In the genomic region with DNA sequence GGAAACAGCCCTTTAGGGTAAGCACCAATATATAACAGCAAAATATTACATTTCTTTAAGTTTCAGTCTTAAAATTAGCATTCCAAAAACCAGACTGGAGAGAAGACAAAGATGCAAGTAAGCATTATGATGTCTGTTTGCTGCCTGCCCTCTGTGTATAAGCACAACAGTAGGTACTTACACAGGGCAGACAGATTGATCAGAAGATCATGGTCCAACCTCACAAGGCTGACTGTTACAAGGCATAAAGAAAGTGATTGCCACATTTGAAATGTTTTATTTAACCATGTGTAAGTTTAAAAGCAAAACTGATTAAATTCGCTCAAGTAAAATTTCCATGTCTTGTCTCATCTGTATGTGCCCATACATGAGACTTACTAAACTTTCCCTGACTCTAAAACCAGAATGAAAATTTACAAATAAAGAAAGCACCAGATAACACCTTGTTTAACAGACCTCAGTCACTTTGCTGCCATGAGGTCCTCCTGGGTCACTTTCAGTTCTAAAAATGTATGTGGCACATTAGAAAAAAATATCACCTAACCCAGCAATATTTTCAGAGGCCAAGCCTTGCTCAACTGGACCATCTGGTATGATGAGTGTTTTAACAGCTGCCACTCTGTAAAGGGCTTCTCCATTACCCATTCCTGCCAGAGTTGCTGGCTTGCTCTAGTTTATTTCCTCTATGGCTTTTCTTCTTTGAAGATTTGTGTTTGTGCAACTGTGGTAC, we compare ENCODE assay signal across 10 cellular contexts.
DNase-seq lines count a peak whose midpoint lies in the region; ATAC-seq and TF ChIP-seq lines count a peak whose summit lies in the region.
"Had no signal": no experiment of that assay in that cellular context is flagged by ENCODE, and none has a peak within 500 bp of the region (broad histone marks: within the 10 kb centered on the region; RNA-seq: fewer than 3 reads in every experiment).

No MANE protein-coding gene starts in this region.

- no peaks in the 10 kb centered on the region for H3K27me3 ChIP-seq in colonic mucosa
- H3K27me3 ChIP-seq: neural progenitor cell had no signal

- no peaks in the 10 kb centered on the region for H3K9me3 Mint-ChIP-seq in effector memory CD8-positive, alpha-beta T cell
- H3K9me3 Mint-ChIP-seq: neural progenitor cell had no signal

- H3K27me3 Mint-ChIP-seq in effector memory CD8-positive, alpha-beta T cell = no peaks in the 10 kb centered on the region

- H3K9me3 ChIP-seq in colonic mucosa = no peaks in the 10 kb centered on the region

- no peaks in the 10 kb centered on the region for H3K36me3 ChIP-seq in colonic mucosa
- H3K36me3 ChIP-seq: neural progenitor cell had no signal

- H3K27ac ChIP-seq in colonic mucosa = no peak overlapping the region
- H3K27ac ChIP-seq: neural progenitor cell had no signal

- no peak overlapping the region for H3K27ac Mint-ChIP-seq in effector memory CD8-positive, alpha-beta T cell
- H3K27ac Mint-ChIP-seq: neural progenitor cell had no signal

- intact Hi-C loops in colonic mucosa (cut with DNase I) = no loop called here

- peak; percentile 86 for ATAC-seq in HG02763 (IDR thresholded peaks at IDR 0.05; ENCODE audit: unreplicated experiment)
- ATAC-seq in effector memory CD8-positive, alpha-beta T cell (replicated peaks) = no peak

- no peaks in the 10 kb centered on the region for H3K4me1 Mint-ChIP-seq in effector memory CD8-positive, alpha-beta T cell (ENCODE audit: low read depth in 2 of 2)

- peaks cover 2% of the 10 kb centered on the region for H3K36me3 Mint-ChIP-seq in effector memory CD8-positive, alpha-beta T cell (ENCODE audit: insufficient read depth)
- H3K36me3 Mint-ChIP-seq: neural progenitor cell had no signal

- DNase-seq in NCI-H2196 (lab: John Stamatoyannopoulos, UW; ENCODE audit: unreplicated experiment) (peak; percentile 31), NCI-H2196 treated with DMSO at 0.1 percent for 48 hours (lab: John Stamatoyannopoulos, UW; ENCODE audit: unreplicated experiment) (no peak), NCI-H1694 treated with DMSO at 0.1 percent for 48 hours (lab: John Stamatoyannopoulos, UW) (peak; percentile 89), myocyte (ENCODE audit: low read depth) (peak; percentile 12), retina (no peak), colonic mucosa (no peak)
- no peak for DNase-seq in effector memory CD8-positive, alpha-beta T cell
- DNase-seq: activated naive CD4-positive, alpha-beta T cell treated with Interleukin-2 at 50 U/mL for 16 hours had no signal

- H3K4me3 Mint-ChIP-seq in effector memory CD8-positive, alpha-beta T cell = no peak overlapping the region
- H3K4me3 Mint-ChIP-seq: neural progenitor cell had no signal

- no peak overlapping the region for H3K9ac ChIP-seq in colonic mucosa (ENCODE audit: low read depth in 2 of 2, low read length in 2 of 2)
- H3K9ac ChIP-seq: neural progenitor cell had no signal

- no peaks in the 10 kb centered on the region for H3K4me1 ChIP-seq in colonic mucosa

- no peak overlapping the region for H3K4me3 ChIP-seq in colonic mucosa
- H3K4me3 ChIP-seq: neural progenitor cell had no signal

- TF ChIP-seq CTCF in colonic mucosa (IDR thresholded peaks at IDR 0.05) = no peak

Comparison
In these comparisons a context has a peak if more than half of its experiments do, and no peak if none do; other contexts are left out.
1. DNase-seq: peak in NCI-H2196 (single experiment), NCI-H1694 treated with DMSO at 0.1 percent for 48 hours (single experiment) and myocyte (single experiment); none in NCI-H2196 treated with DMSO at 0.1 percent for 48 hours (single experiment), retina (single experiment), colonic mucosa (single experiment) and effector memory CD8-positive, alpha-beta T cell (0 of 3).